In genomic region chr3:80688814-80689213, GRCh38 we compare ENCODE assay signal across 9 cellular contexts.
A peak's percentile ranks its signal among the peaks of the same experiment; 100 is the strongest.
DNase-seq lines count a peak whose midpoint lies in the region; ATAC-seq, FAIRE-seq and TF ChIP-seq lines count a peak whose summit lies in the region.
"Had no signal": no experiment of that assay in that cellular context is flagged by ENCODE, and none has a peak within 500 bp of the region (broad histone marks: within the 10 kb centered on the region; RNA-seq: fewer than 3 reads in every experiment).

No MANE protein-coding gene starts in this region.

- H3K9me3 ChIP-seq in adrenal gland (replicated peaks in 1 of 3) = no peaks in the 10 kb centered on the region
- no peaks in the 10 kb centered on the region for H3K9me3 ChIP-seq in HepG2 (ENCODE audit: low read length)

- TF ChIP-seq RAD21 in HepG2 (CRISPR knock-in tag; IDR thresholded peaks at IDR 0.05) = no peak

- H3K36me3 Mint-ChIP-seq in activated naive CD4-positive, alpha-beta T cell treated with anti-CD3 and anti-CD28 coated beads, Interleukin-2, amount 50 U/mL, for 72 hours = no peaks in the 10 kb centered on the region

- peaks cover 6% of the 10 kb centered on the region in 2 donors for H3K9me3 Mint-ChIP-seq in activated naive CD4-positive, alpha-beta T cell treated with anti-CD3 and anti-CD28 coated beads, Interleukin-2, amount 50 U/mL, for 72 hours

- no peaks in the 10 kb centered on the region for H3K79me2 ChIP-seq in HepG2 (ENCODE audit: insufficient read depth, low read length)

- POLR2A ChIA-PET in HepG2 (lab: Yijun Ruan, JAX) = no interaction called here

- no peak overlapping the region for H3K27ac Mint-ChIP-seq in activated naive CD4-positive, alpha-beta T cell treated with anti-CD3 and anti-CD28 coated beads, Interleukin-2, amount 50 U/mL, for 72 hours

- H3K4me1 ChIP-seq in adrenal gland (replicated peaks in 1 of 2) (no peaks in the 10 kb centered on the region), HepG2 (ENCODE audit: insufficient read depth, low read length) (no peaks in the 10 kb centered on the region)

- H3K36me3 ChIP-seq in adrenal gland (replicated peaks in 1 of 2) = no peaks in the 10 kb centered on the region
- no peaks in the 10 kb centered on the region for H3K36me3 ChIP-seq in HepG2 (replicated peaks in 1 of 2; ENCODE audit: control insufficient read depth in 1 of 2, insufficient read depth in 2 of 2, low read length in 2 of 2)

- H3K9ac ChIP-seq in HepG2 (ENCODE audit: insufficient read depth, low read depth, low read length) = no peak overlapping the region

- H4K20me1 ChIP-seq in HepG2 (ENCODE audit: insufficient read depth, low read length) = no peaks in the 10 kb centered on the region

- intact Hi-C loops in adrenal gland (cut with DNase I) (loop anchor here in 1 of 2 donors (5.0 kb wide), 1 partner anchor 1167 kb away; no protein-coding TSS in a partner anchor), HepG2 (cut with micrococcal nuclease; ENCODE audit: unreplicated experiment) (loop anchor here (1.0 to 2.0 kb wide), 3 partner anchors 83 to 1168 kb away; no protein-coding TSS in a partner anchor)

- FAIRE-seq in HepG2 (lab: Jason Lieb, UNC) = no peak

- DNase-seq in COLO668 (lab: John Stamatoyannopoulos, UW; ENCODE audit: unreplicated experiment) (peak; percentile 0), LoVo (ENCODE audit: low spot score) (peak; percentile 40), adrenal gland (peak in 1 of 7 donors; percentile 19), HepG2 (ENCODE audit: low spot score) (peak; percentile 19), cerebellum (ENCODE audit: low spot score) (no peak)
- no peak for DNase-seq in activated naive CD4-positive, alpha-beta T cell treated with anti-CD3 and anti-CD28 coated beads, Interleukin-2, amount 50 U/mL, for 72 hours (ENCODE audit: low spot score in 2 of 2)
- DNase-seq: NCI-H524 treated with DMSO at 0.1 percent for 48 hours had no signal

- peak in 5 of 6 experiments; percentile 14 to 54 (median 28) for TF ChIP-seq CTCF in adrenal gland (IDR thresholded peaks at IDR 0.05)
- TF ChIP-seq CTCF in HepG2 (CRISPR knock-in tag; IDR thresholded peaks at IDR 0.05) = peak; percentile 46

- no peak for ATAC-seq in HepG2
- no peak for ATAC-seq in GM21526 (IDR thresholded peaks at IDR 0.05; ENCODE audit: low FRiP score, unreplicated experiment)
- no peak for ATAC-seq in activated naive CD4-positive, alpha-beta T cell treated with anti-CD3 and anti-CD28 coated beads, Interleukin-2, amount 50 U/mL, for 72 hours
- no peak for ATAC-seq in HG03095 (IDR thresholded peaks at IDR 0.05; ENCODE audit: unreplicated experiment)

- H3K27me3 ChIP-seq in adrenal gland = no peaks in the 10 kb centered on the region
- H3K27me3 ChIP-seq in HepG2 (ENCODE audit: control insufficient read depth in 1 of 2, insufficient read depth in 2 of 2, low read length in 2 of 2) = no peaks in the 10 kb centered on the region; a peak in 1 of 5 replicates

- no TSS peak for BruUV-seq in HepG2 (replicated peaks; lab: Mats Ljungman, UMichigan)

- in situ Hi-C loops in HepG2 (cut with HindIII; ENCODE audit: extremely low pct_ligation_motif_present, low pct_unique_long_range_greater_than_20kb) = loop anchor here (10.0 to 25.0 kb wide), 2 partner anchors 164 to 1177 kb away; no protein-coding TSS in a partner anchor

- H3K4me3 ChIP-seq in adrenal gland = no peak overlapping the region
- no peak overlapping the region for H3K4me3 ChIP-seq in HepG2 (replicated peaks in 1 of 3; ENCODE audit: insufficient read depth in 1 of 3, low read depth in 2 of 3, low read length in 3 of 3)

- WGBS in adrenal gland, 4 donors = 0 to 5% (median 0%) methylated on average over 2 of the region's 2 CpGs
- WGBS in HepG2 (ENCODE audit: low lambda C conversion rate) = 0% methylated on average over 2 of the region's 2 CpGs

- H3K4me2 ChIP-seq in HepG2 (ENCODE audit: low read depth, low read length) = no peak overlapping the region

- TF ChIP-seq EP300 in HepG2 (IDR thresholded peaks at IDR 0.05; ENCODE audit: low read depth in 2 of 2, low read length in 2 of 2) = no peak
- TF ChIP-seq EP300 in HepG2 (CRISPR knock-in tag; IDR thresholded peaks at IDR 0.05; ENCODE audit: borderline replicate concordance) = no peak

- H3K27ac ChIP-seq in adrenal gland = no peak overlapping the region
- H3K27ac ChIP-seq in HepG2 (ENCODE audit: extremely low read length, insufficient read depth, low read length) = no peak overlapping the region

- H2AFZ ChIP-seq in HepG2 (ENCODE audit: low read length) = no peak overlapping the region

- TF ChIP-seq POLR2A in adrenal gland (IDR thresholded peaks at IDR 0.05) = no peak
- TF ChIP-seq POLR2A in HepG2 (IDR thresholded peaks at IDR 0.05; ENCODE audit: insufficient read depth in 1 of 2, low read depth in 2 of 2, low read length in 2 of 2) = no peak

- CTCF ChIA-PET in HepG2 (lab: Yijun Ruan, JAX; ENCODE audit: low intra/inter-chr PET ratio, low total read pairs) = interaction anchor here (1.4 to 1.9 kb wide), 3 partner anchors 83 to 1168 kb away, joined by 4 to 8 read pairs (median 4); no protein-coding TSS in a partner anchor

TF ChIP-seq in HepG2, 621 proteins besides CTCF, POLR2A, EP300 and RAD21:
- TF ChIP-seq CENPX (CRISPR knock-in tag; IDR thresholded peaks at IDR 0.05) (no peak), SMC3 (IDR thresholded peaks at IDR 0.05; ENCODE audit: low read length) (peak; percentile 11; the same call in 1 of the 2 replicates), STAG1 (CRISPR knock-in tag; IDR thresholded peaks at IDR 0.05) (peak; percentile 70), ZNF33B (CRISPR knock-in tag; IDR thresholded peaks at IDR 0.05) (no peak), ZBTB8A (CRISPR knock-in tag; IDR thresholded peaks at IDR 0.05; ENCODE audit: borderline replicate concordance, low read depth) (no peak)

Comparison
In these comparisons a context has a peak if more than half of its experiments do, and no peak if none do; other contexts are left out.
1. DNase-seq: peak in COLO668 (single experiment), LoVo (single experiment) and HepG2 (single experiment); none in activated naive CD4-positive, alpha-beta T cell treated with anti-CD3 and anti-CD28 coated beads, Interleukin-2, amount 50 U/mL, for 72 hours (0 of 2) and cerebellum (single experiment).